ENCODE assay signal across 24 cellular contexts in genomic region chr2:141820893-141821292, GRCh38.
DNase-seq lines count a peak whose midpoint lies in the region; ATAC-seq and TF ChIP-seq lines count a peak whose summit lies in the region.
"Had no signal": no experiment of that assay in that cellular context is flagged by ENCODE, and none has a peak within 500 bp of the region (broad histone marks: within the 10 kb centered on the region; RNA-seq: fewer than 3 reads in every experiment).

No MANE protein-coding gene starts in this region.

- no peaks in the 10 kb centered on the region for H4K20me1 ChIP-seq in osteoblast (ENCODE audit: insufficient read depth, low read length)

- no peak overlapping the region for H3K4me2 ChIP-seq in osteoblast (ENCODE audit: insufficient read depth, low read length)
- H3K4me2 ChIP-seq: SK-N-SH had no signal

- H3K36me3 ChIP-seq in osteoblast (ENCODE audit: insufficient read depth, low read length): no peaks in the 10 kb centered on the region

- H3K9me3 ChIP-seq in osteoblast (ENCODE audit: low read depth, low read length): no peaks in the 10 kb centered on the region
- H3K9me3 ChIP-seq: SK-N-SH had no signal

- no peak overlapping the region for H3K27ac Mint-ChIP-seq in WTC11

- H3K9me3 Mint-ChIP-seq in WTC11: no peaks in the 10 kb centered on the region

- peaks cover 20% of the 10 kb centered on the region for H3K4me1 Mint-ChIP-seq in WTC11

- DNase-seq in NCI-H2171 treated with DMSO at 0.1 percent for 48 hours (lab: John Stamatoyannopoulos, UW): peak; percentile 41
- no peak for DNase-seq in NCI-H2171 (lab: John Stamatoyannopoulos, UW)
- no peak for DNase-seq in WTC11 (ENCODE audit: low spot score)
- DNase-seq in left kidney (ENCODE audit: low read depth, low spot score): peak; percentile 12
- DNase-seq in NCI-H187 treated with DMSO at 0.1 percent for 48 hours (lab: John Stamatoyannopoulos, UW): no peak
- no peak for DNase-seq in GM10248 (ENCODE audit: extremely low spot score)
- DNase-seq in osteoblast (ENCODE audit: insufficient read length, low spot score, missing footprints): no peak
- DNase-seq: 8988T, ACHN, GOT3, KBM-7, MV-4-11, NCI-H1105, NCI-H1436 treated with DMSO at 0.1 percent for 48 hours, NCI-H1930, NCI-H2107, NCI-H226, NCI-H510A, NCI-H69, SIG-M5, SK-N-SH had no signal

- no peaks in the 10 kb centered on the region for H3K4me1 ChIP-seq in osteoblast (ENCODE audit: insufficient read depth, low read length)

- H3K27me3 ChIP-seq in osteoblast (ENCODE audit: insufficient read depth, low read length): no peaks in the 10 kb centered on the region

- POLR2A ChIA-PET in WTC11 (lab: Charles Lee): no interaction called here
- POLR2A ChIA-PET in GM10248 (lab: Yijun Ruan, JAX): no interaction called here

- no peak overlapping the region for H3K27ac ChIP-seq in osteoblast (ENCODE audit: low read depth, low read length)

- CTCF ChIA-PET in WTC11 (lab: Charles Lee): no interaction called here
- CTCF ChIA-PET in GM10248 (lab: Yijun Ruan, JAX): interaction anchor here (1.2 to 1.4 kb wide), 3 partner anchors 11 to 20 kb away, joined by 3 read pairs; no protein-coding TSS in a partner anchor

- no peak overlapping the region for H2AFZ ChIP-seq in osteoblast (ENCODE audit: low read length)

- ATAC-seq in WTC11 (peak; percentile 85), HG02970 (IDR thresholded peaks at IDR 0.05; ENCODE audit: low FRiP score, unreplicated experiment) (no peak)
- ATAC-seq: GM12878, HCT116 had no signal

- H3K36me3 Mint-ChIP-seq in WTC11: no peaks in the 10 kb centered on the region

- H3K27me3 Mint-ChIP-seq in WTC11 (ENCODE audit: low read depth): no peaks in the 10 kb centered on the region

- H3K4me3 ChIP-seq in osteoblast (ENCODE audit: insufficient read depth, low read length): no peak overlapping the region
- H3K4me3 ChIP-seq: GM12878 had no signal

- H3K4me3 Mint-ChIP-seq in WTC11: no peak overlapping the region

- H3K79me2 ChIP-seq in osteoblast (ENCODE audit: insufficient read depth, low read length): no peaks in the 10 kb centered on the region

- TF ChIP-seq CTCF in WTC11 (IDR thresholded peaks at IDR 0.05): no peak
- TF ChIP-seq CTCF in GM10248 (IDR thresholded peaks at IDR 0.05; ENCODE audit: control extremely low read depth, extremely low read depth, low read depth, missing control alignments): no peak
- TF ChIP-seq CTCF in osteoblast (IDR thresholded peaks at IDR 0.05; ENCODE audit: extremely low read depth, low read depth, low read length): no peak

TF ChIP-seq in WTC11, 78 proteins besides CTCF, POLR2A, EP300 and RAD21 (continues in another document):
- TF ChIP-seq TP53 (CRISPR knock-in tag; IDR thresholded peaks at IDR 0.05) (no peak), NR1H2 (CRISPR knock-in tag; IDR thresholded peaks at IDR 0.05) (no peak), ZNF671 (CRISPR knock-in tag; IDR thresholded peaks at IDR 0.05) (no peak), PRDM15 (CRISPR knock-in tag; IDR thresholded peaks at IDR 0.05) (no peak), HMGXB4 (CRISPR knock-in tag; IDR thresholded peaks at IDR 0.05) (no peak), NR3C1 (CRISPR knock-in tag; conservative IDR thresholded peaks at IDR 0.05; ENCODE audit: low read depth) (no peak), CREM (CRISPR knock-in tag; IDR thresholded peaks at IDR 0.05) (no peak), E2F5 (CRISPR knock-in tag; IDR thresholded peaks at IDR 0.05) (no peak), STAT6 (CRISPR knock-in tag; conservative IDR thresholded peaks at IDR 0.05; ENCODE audit: low read depth) (no peak), USF1 (CRISPR knock-in tag; IDR thresholded peaks at IDR 0.05) (no peak), ZNF263 (CRISPR knock-in tag; IDR thresholded peaks at IDR 0.05; ENCODE audit: low read depth) (no peak)

Comparison
In these comparisons a context has a peak if more than half of its experiments do, and no peak if none do; other contexts are left out.
1. DNase-seq: peak in NCI-H2171 treated with DMSO at 0.1 percent for 48 hours (single experiment) and left kidney (single experiment); none in NCI-H2171 (single experiment), WTC11 (single experiment), NCI-H187 treated with DMSO at 0.1 percent for 48 hours (single experiment), GM10248 (single experiment) and osteoblast (single experiment).